ENCODE assay signal across 19 cellular contexts in genomic region chr15:68655686-68656437, GRCh38.
A peak's percentile ranks its signal among the peaks of the same experiment; 100 is the strongest.
DNase-seq lines count a peak whose midpoint lies in the region; ATAC-seq and TF ChIP-seq lines count a peak whose summit lies in the region.
"Had no signal": no experiment of that assay in that cellular context is flagged by ENCODE, and none has a peak within 500 bp of the region (broad histone marks: within the 10 kb centered on the region; RNA-seq: fewer than 3 reads in every experiment).

No MANE protein-coding gene starts in this region.

- H3K9me3 ChIP-seq in RWPE2 (ENCODE audit: severe bottlenecking) (no peaks in the 10 kb centered on the region), tibial nerve (no peaks in the 10 kb centered on the region), prostate gland (no peaks in the 10 kb centered on the region)
- H3K9me3 ChIP-seq: BE2C, Caco-2, neutrophil, psoas muscle had no signal

- TF ChIP-seq POLR2A in tibial nerve (IDR thresholded peaks at IDR 0.05), result no peak
- TF ChIP-seq POLR2A in prostate gland (IDR thresholded peaks at IDR 0.05), result no peak

- H3K4me1 ChIP-seq in RWPE2 (ENCODE audit: insufficient read depth, poor library complexity, severe bottlenecking) (no peaks in the 10 kb centered on the region), tibial nerve (peaks cover 0 to 50% (median 17%) of the 10 kb centered on the region in 4 donors), prostate gland (replicated peaks) (no peaks in the 10 kb centered on the region)
- H3K4me1 ChIP-seq: BE2C, Caco-2, psoas muscle had no signal

- no peak for TF ChIP-seq EP300 in tibial nerve (IDR thresholded peaks at IDR 0.05)

- DNase-seq in NCI-H748 (lab: John Stamatoyannopoulos, UW; ENCODE audit: unreplicated experiment) (peak; percentile 12), NCI-H748 treated with DMSO at 0.1 percent for 48 hours (lab: John Stamatoyannopoulos, UW) (no peak), RWPE2 (ENCODE audit: low spot score) (peak; percentile 39), foreskin melanocyte (peak; percentile 62), tibial nerve (ENCODE audit: low spot score in 2 of 2) (no peak), prostate gland (ENCODE audit: low spot score) (no peak), left lobe of liver (ENCODE audit: low spot score) (no peak)
- DNase-seq: activated CD4-positive, alpha-beta T cell treated with anti-CD3 and anti-CD28 coated beads, Interleukin-2, amount 10 ng/mL, durations not matched to agents 7 days and 5 days; activated CD8-positive, alpha-beta memory T cell treated with anti-CD3 and anti-CD28 coated beads, Interleukin-2, amount 10 ng/mL, durations not matched to agents 7 days and 5 days; BE2C; Caco-2; glutamatergic neuron; HCEC 1CT; NCI-H526; psoas muscle had no signal

- H3K4me3 ChIP-seq in RWPE2 (ENCODE audit: severe bottlenecking) (no peak overlapping the region), tibial nerve (no peak overlapping the region), prostate gland (no peak overlapping the region)
- H3K4me3 ChIP-seq: cardiac muscle cell, psoas muscle had no signal

- no peak for TF ChIP-seq CTCF in RWPE2 (IDR thresholded peaks at IDR 0.05; ENCODE audit: poor library complexity, severe bottlenecking)
- TF ChIP-seq CTCF in tibial nerve (IDR thresholded peaks at IDR 0.05), result no peak
- TF ChIP-seq CTCF in prostate gland (IDR thresholded peaks at IDR 0.05), result no peak

- WGBS in tibial nerve, 2 donors, result 52 to 59% methylated on average over 7 to 8 of the region's 8 CpGs
- 83% methylated on average over 8 of the region's 8 CpGs for WGBS in prostate gland

- no peak for ATAC-seq in RWPE2 (ENCODE audit: low read depth)
- no peak for ATAC-seq in HG03432 (IDR thresholded peaks at IDR 0.05; ENCODE audit: unreplicated experiment)
- ATAC-seq in left lobe of liver, result no peak
- ATAC-seq: activated CD8-positive, alpha-beta memory T cell treated with anti-CD3 and anti-CD28 coated beads, Interleukin-2, amount 10 ng/mL, durations not matched to agents 7 days and 5 days; psoas muscle had no signal

- intact Hi-C loops in prostate gland (cut with DNase I), result no loop called here

- no peaks in the 10 kb centered on the region for H3K27me3 ChIP-seq in RWPE2 (ENCODE audit: insufficient read depth, poor library complexity, severe bottlenecking)
- no peaks in the 10 kb centered on the region for H3K27me3 ChIP-seq in tibial nerve
- no peaks in the 10 kb centered on the region for H3K27me3 ChIP-seq in prostate gland (replicated peaks; ENCODE audit: insufficient read depth)
- H3K27me3 ChIP-seq: BE2C, cardiac muscle cell, neutrophil had no signal

- H3K27ac ChIP-seq in RWPE2 (ENCODE audit: poor library complexity, severe bottlenecking) (no peak overlapping the region), tibial nerve (peak overlapping the region in 3 of 4 donors; percentile 4 to 74 (median 74)), prostate gland (no peak overlapping the region)
- H3K27ac ChIP-seq: cardiac muscle cell, neutrophil, psoas muscle, VCaP had no signal

- H3K36me3 ChIP-seq in RWPE2 (ENCODE audit: low read depth) (no peaks in the 10 kb centered on the region), tibial nerve (no peaks in the 10 kb centered on the region), prostate gland (no peaks in the 10 kb centered on the region)
- H3K36me3 ChIP-seq: BE2C, cardiac muscle cell, neutrophil had no signal

Comparison
In these comparisons a context has a peak if more than half of its experiments do, and no peak if none do; other contexts are left out.
1. DNase-seq: peak in NCI-H748 (single experiment), RWPE2 (single experiment) and foreskin melanocyte (single experiment); none in NCI-H748 treated with DMSO at 0.1 percent for 48 hours (single experiment), tibial nerve (0 of 2), prostate gland (single experiment) and left lobe of liver (single experiment).
2. H3K27ac ChIP-seq: peak in tibial nerve (3 of 4); none in RWPE2 (single experiment) and prostate gland (0 of 2).